In the genomic region with DNA sequence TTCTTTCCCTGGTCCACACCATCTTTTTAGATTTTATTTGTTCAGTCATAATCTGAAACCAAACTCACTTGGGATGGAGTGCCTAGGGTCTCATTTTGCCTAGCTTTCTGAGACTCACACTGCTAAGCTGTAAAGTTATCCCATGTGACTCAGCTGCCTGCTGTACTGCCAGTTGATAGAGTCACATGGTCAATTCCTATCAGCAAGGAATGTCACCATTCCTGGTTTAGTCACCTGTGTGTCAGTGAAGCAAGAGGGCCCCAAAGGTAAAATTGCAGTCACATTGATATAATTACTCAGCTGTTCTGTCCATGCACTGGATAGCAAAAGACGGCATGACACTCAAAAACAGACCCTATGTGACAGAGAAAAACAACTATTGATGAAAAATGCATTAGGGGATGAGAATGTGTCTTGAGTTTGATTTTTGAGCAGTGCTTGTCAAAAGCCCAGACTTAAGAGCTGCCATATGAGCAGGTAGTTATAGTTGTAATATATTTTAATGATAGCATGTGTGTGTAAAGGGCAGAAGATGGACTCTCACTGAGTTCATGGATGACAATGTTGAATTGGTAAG, we compare ENCODE assay signal across 19 cellular contexts.
"Had no signal": no experiment of that assay in that cellular context is flagged by ENCODE, and none has a peak within 500 bp of the region (broad histone marks: within the 10 kb centered on the region; RNA-seq: fewer than 3 reads in every experiment).

No MANE protein-coding gene starts in this region.

- ATAC-seq: activated CD4-positive, CD25-positive, alpha-beta regulatory T cell treated with anti-CD3 and anti-CD28 coated beads, Interleukin-2, amount 50 U/mL, for 24 hours; left lobe of liver; natural killer cell treated with Interleukin-12 subunit alpha and Interleukin-12 subunit beta and Interleukin-15 and Interleukin-18, amount 100 ng/mL, for 72 hours; right cardiac atrium; T-cell had no signal

- H3K27me3 ChIP-seq: adrenal gland, dorsolateral prefrontal cortex, esophagus squamous epithelium, tibial nerve had no signal

- H3K4me1 Mint-ChIP-seq: activated naive CD4-positive, alpha-beta T cell treated with anti-CD3 and anti-CD28 coated beads, Interleukin-2, amount 50 U/mL, for 24 hours; T-cell had no signal

- H3K27ac Mint-ChIP-seq: activated naive CD4-positive, alpha-beta T cell treated with anti-CD3 and anti-CD28 coated beads, Interleukin-2, amount 50 U/mL, for 24 hours; natural killer cell treated with Interleukin-12 subunit alpha and Interleukin-12 subunit beta and Interleukin-15 and Interleukin-18, amount 100 ng/mL, for 72 hours; T-cell had no signal

- H3K4me3 Mint-ChIP-seq: activated naive CD4-positive, alpha-beta T cell treated with anti-CD3 and anti-CD28 coated beads, Interleukin-2, amount 50 U/mL, for 24 hours; natural killer cell treated with Interleukin-12 subunit alpha and Interleukin-12 subunit beta and Interleukin-15 and Interleukin-18, amount 100 ng/mL, for 72 hours; T-cell had no signal

- H3K4me1 ChIP-seq: adrenal gland, esophagus squamous epithelium, tibial nerve had no signal

- H3K36me3 Mint-ChIP-seq: activated naive CD4-positive, alpha-beta T cell treated with anti-CD3 and anti-CD28 coated beads, Interleukin-2, amount 50 U/mL, for 24 hours; T-cell had no signal

- H3K9me3 ChIP-seq: adrenal gland, esophagus squamous epithelium had no signal

- H3K27me3 Mint-ChIP-seq: natural killer cell treated with Interleukin-12 subunit alpha and Interleukin-12 subunit beta and Interleukin-15 and Interleukin-18, amount 100 ng/mL, for 72 hours; T-cell had no signal

- DNase-seq: activated CD4-positive, alpha-beta T cell treated with anti-CD3 and anti-CD28 coated beads, Interleukin-2, amount 50 U/mL, for 48 hours; adrenal gland; dorsolateral prefrontal cortex; esophagus squamous epithelium; glutamatergic neuron; nucleus accumbens; posterior cingulate gyrus; right cardiac atrium; stimulated activated CD4-positive, alpha-beta T cell treated with anti-CD3 and anti-CD28 coated beads, Interleukin-15, amount 100 ng/mL, for 24 hours; stimulated activated CD4-positive, alpha-beta T cell treated with anti-CD3 and anti-CD28 coated beads, Interleukin-4, amount 100 ng/mL, for 1 hour; stimulated activated naive CD4-positive, alpha-beta T cell; T-cell; T-helper 9 cell had no signal

- H3K4me3 ChIP-seq: adrenal gland, dorsolateral prefrontal cortex, esophagus squamous epithelium, skin epidermis, tibial nerve had no signal

- H3K36me3 ChIP-seq: adrenal gland, esophagus squamous epithelium, tibial nerve had no signal

- H3K27ac ChIP-seq: adrenal gland, dorsolateral prefrontal cortex, esophagus squamous epithelium, skin epidermis, tibial nerve had no signal
